Comparison of ENCODE assay signal across 8 cellular contexts in genomic region chr3:178211091-178211490, GRCh38.
DNase-seq lines count a peak whose midpoint lies in the region; FAIRE-seq and TF ChIP-seq lines count a peak whose summit lies in the region.
"Not testable (repeated sequence)": the region's sequence is repeated elsewhere in the genome, so short reads cannot be mapped to it uniquely, and the experiment has no call there.

No MANE protein-coding gene starts in this region.

- H2BK5ac ChIP-seq in mesenchymal stem cell (ENCODE audit: low read depth, low read length, poor library complexity, severe bottlenecking): not testable (repeated sequence)

- H3K18ac ChIP-seq in mesenchymal stem cell (ENCODE audit: low read depth in 1 of 2, low read length in 2 of 2): not testable (repeated sequence)

- not testable (repeated sequence) for H3K27me3 Mint-ChIP-seq in HFFc6 (ENCODE audit: insufficient read depth); astrocyte (ENCODE audit: low read depth, unreplicated experiment)

- H3K27ac Mint-ChIP-seq in HFFc6; astrocyte (ENCODE audit: unreplicated experiment): not testable (repeated sequence)

- H2AFZ ChIP-seq in astrocyte (ENCODE audit: low read depth, low read length); mesenchymal stem cell (ENCODE audit: low read depth, low read length): not testable (repeated sequence)

- H3K27ac ChIP-seq in astrocyte (ENCODE audit: low read depth, low read length); mesenchymal stem cell (ENCODE audit: low read length, poor library complexity, severe bottlenecking): not testable (repeated sequence)

- H3K4me3 ChIP-seq in astrocyte (ENCODE audit: insufficient read depth, low read depth, low read length); choroid plexus epithelial cell (ENCODE audit: low read depth, low read length); fibroblast of the aortic adventitia (ENCODE audit: low read depth, low read length); mesenchymal stem cell (ENCODE audit: insufficient read depth in 1 of 2, low read depth in 1 of 2, low read length in 2 of 2): not testable (repeated sequence)

- not testable (repeated sequence) for H3K4ac ChIP-seq in mesenchymal stem cell (ENCODE audit: low read depth in 1 of 2, low read length in 2 of 2)

- not testable (repeated sequence) for H3K4me1 Mint-ChIP-seq in HFFc6 (ENCODE audit: low read depth); astrocyte (ENCODE audit: low read depth, unreplicated experiment)

- H3K4me2 ChIP-seq in astrocyte (ENCODE audit: low read length); mesenchymal stem cell (ENCODE audit: low read length, poor library complexity, severe bottlenecking): not testable (repeated sequence)

- H2BK15ac ChIP-seq in mesenchymal stem cell (ENCODE audit: low read depth, poor library complexity, severe bottlenecking): not testable (repeated sequence)

- H4K8ac ChIP-seq in mesenchymal stem cell (ENCODE audit: low read length): not testable (repeated sequence)

- not testable (repeated sequence) for H4K20me1 ChIP-seq in astrocyte (ENCODE audit: insufficient read depth, low read length)

- H3K23ac ChIP-seq in mesenchymal stem cell (ENCODE audit: low read length in 2 of 2): not testable (repeated sequence)

- H4K91ac ChIP-seq in mesenchymal stem cell (ENCODE audit: low read length): not testable (repeated sequence)

- H3K79me1 ChIP-seq in mesenchymal stem cell (replicated peaks; ENCODE audit: low read length, poor library complexity, severe bottlenecking): not testable (repeated sequence)

- WGBS in mesenchymal stem cell: 5% methylated on average over 1 of the region's 1 CpG

- not testable (repeated sequence) for H2BK120ac ChIP-seq in mesenchymal stem cell (ENCODE audit: low read depth, low read length)

- FAIRE-seq in astrocyte (lab: Jason Lieb, UNC): not testable (repeated sequence)

- not testable (repeated sequence) for H3K9me3 Mint-ChIP-seq in HFFc6; astrocyte (ENCODE audit: unreplicated experiment)

- not testable (repeated sequence) for H3K36me3 ChIP-seq in astrocyte (ENCODE audit: insufficient read depth, low read length); mesenchymal stem cell (ENCODE audit: control insufficient read depth in 1 of 2, insufficient read depth in 2 of 2, low read depth in 1 of 2, low read length in 2 of 2)

- H3K27me3 ChIP-seq in astrocyte (ENCODE audit: insufficient read depth, low read length); mesenchymal stem cell (ENCODE audit: control insufficient read depth in 1 of 2, insufficient read depth in 1 of 2, low read length in 2 of 2): not testable (repeated sequence)

- not testable (repeated sequence) for H3K9me3 ChIP-seq in astrocyte (ENCODE audit: insufficient read depth, low read depth, low read length); mesenchymal stem cell (ENCODE audit: control insufficient read depth, low read length)

- H2AK5ac ChIP-seq in mesenchymal stem cell (ENCODE audit: low read length, severe bottlenecking): not testable (repeated sequence)

- H3K4me3 Mint-ChIP-seq in HFFc6; astrocyte (ENCODE audit: unreplicated experiment): not testable (repeated sequence)

- H2BK12ac ChIP-seq in mesenchymal stem cell (ENCODE audit: low read length in 2 of 2): not testable (repeated sequence)

- not testable (repeated sequence) for H3K36me3 Mint-ChIP-seq in HFFc6 (ENCODE audit: low read depth); astrocyte (ENCODE audit: low read depth, unreplicated experiment)

- not testable (repeated sequence) for H3K4me1 ChIP-seq in astrocyte (ENCODE audit: insufficient read depth, low read length); mesenchymal stem cell (ENCODE audit: control insufficient read depth, insufficient read depth, low read depth, low read length)

- peak; percentile 35 for DNase-seq in A172 (ENCODE audit: low spot score)
- DNase-seq in ELR (ENCODE audit: low read depth): peak; percentile 58
- DNase-seq in HFFc6: peak; percentile 50
- peak; percentile 25 for DNase-seq in NCI-H226
- peak; percentile 41 for DNase-seq in astrocyte (ENCODE audit: low read depth)
- peak; percentile 36 for DNase-seq in choroid plexus epithelial cell (ENCODE audit: low read depth)
- peak; percentile 35 for DNase-seq in fibroblast of the aortic adventitia (ENCODE audit: low read depth)
- DNase-seq in mesenchymal stem cell: peak; percentile 39

- H3K9ac ChIP-seq in astrocyte (ENCODE audit: low read length); mesenchymal stem cell (ENCODE audit: low read length): not testable (repeated sequence)

- not testable (repeated sequence) for TF ChIP-seq CTCF in HFFc6 (IDR thresholded peaks at IDR 0.05); astrocyte (IDR thresholded peaks at IDR 0.05; ENCODE audit: insufficient read depth, low read depth, low read length); choroid plexus epithelial cell (conservative IDR thresholded peaks at IDR 0.05; ENCODE audit: low read depth, low read length); fibroblast of the aortic adventitia (IDR thresholded peaks at IDR 0.05; ENCODE audit: insufficient read depth, low read length)

- H3K14ac ChIP-seq in mesenchymal stem cell (ENCODE audit: low read length in 2 of 2): not testable (repeated sequence)

- not testable (repeated sequence) for H3K79me2 ChIP-seq in astrocyte (ENCODE audit: insufficient read depth, low read length)
